ENCODE assay signal across 8 cellular contexts in the genomic region with DNA sequence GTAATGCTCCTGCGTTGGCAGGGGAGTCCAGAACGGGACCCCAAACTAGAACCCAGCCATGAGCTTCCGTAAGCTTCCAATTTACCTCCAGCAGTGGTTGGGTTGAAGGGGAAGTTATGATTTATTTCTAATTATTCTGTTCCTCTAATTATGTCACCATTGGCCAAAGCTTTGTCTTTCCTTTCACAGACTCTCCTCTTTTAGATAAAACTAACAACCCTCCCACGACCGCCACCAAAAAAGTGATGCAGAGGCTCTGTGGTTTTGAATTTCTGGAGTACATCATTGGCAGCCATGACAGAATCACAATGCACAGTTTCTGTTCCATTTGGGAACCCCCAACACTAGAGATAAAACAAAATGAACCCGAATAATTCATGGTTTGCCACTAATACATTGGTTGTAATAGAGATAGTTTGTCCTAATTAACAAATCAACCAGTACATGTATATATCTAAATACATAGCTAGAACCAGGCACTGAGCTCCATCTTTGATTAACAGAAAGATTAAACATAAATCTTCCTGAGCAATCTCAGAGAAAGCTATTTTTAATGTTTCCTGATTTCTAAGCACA.
A peak's percentile ranks its signal among the peaks of the same experiment; 100 is the strongest.
DNase-seq lines count a peak whose midpoint lies in the region; TF ChIP-seq lines count a peak whose summit lies in the region.

No MANE protein-coding gene starts in this region.

- H3K36me3 Mint-ChIP-seq in CD14-positive monocyte (peaks cover 0 to 1% of the 10 kb centered on the region in 2 donors), IgD-negative memory B cell (peaks cover 2% of the 10 kb centered on the region)

- H3K9me3 Mint-ChIP-seq in CD14-positive monocyte (peaks cover 0 to 2% (median 0%) of the 10 kb centered on the region in 7 donors), IgD-negative memory B cell (no peaks in the 10 kb centered on the region)

- no peak for TF ChIP-seq CTCF in CD14-positive monocyte (IDR thresholded peaks at IDR 0.05)

- peaks cover 10% of the 10 kb centered on the region for H3K4me1 ChIP-seq in iPS-18a (ENCODE audit: control insufficient read depth, low read depth, low read length)

- peaks cover 84% of the 10 kb centered on the region for H3K27me3 ChIP-seq in iPS-18a (ENCODE audit: control insufficient read depth, insufficient read depth, low read length)

- H3K9me3 ChIP-seq in iPS-18a (ENCODE audit: control insufficient read depth, low read depth, low read length) = no peaks in the 10 kb centered on the region

- H3K4me3 Mint-ChIP-seq in CD14-positive monocyte (peak overlapping the region; percentile 88 to 91), IgD-negative memory B cell (peak overlapping the region; percentile 95 to 98 (median 98))

- no peak overlapping the region for H3K27ac ChIP-seq in iPS-18a (ENCODE audit: low read length)

- DNase-seq in CD14-positive monocyte (ENCODE audit: low spot score) (no peak), T1000 (lab: John Stamatoyannopoulos, UW) (no peak), UCSD-AML1 (lab: John Stamatoyannopoulos, UW; ENCODE audit: unreplicated experiment) (no peak), AG08395 (ENCODE audit: low spot score) (no peak)
- peak; percentile 58 for DNase-seq in activated gamma-delta T cell treated with anti-CD3 and anti-CD28 coated beads, Interleukin-2, amount 50 U/mL, for 16 hours (ENCODE audit: low read depth)
- peak; percentile 52 for DNase-seq in stimulated activated CD8-positive, alpha-beta memory T cell treated with anti-CD3 and anti-CD28 coated beads, Interleukin-12 subunit alpha, Interleukin-12 subunit beta, amount 100 ng/mL, for 24 hours (ENCODE audit: extremely low read depth)

- H3K4me1 Mint-ChIP-seq in CD14-positive monocyte = peaks cover 39% of the 10 kb centered on the region
- peaks cover 22 to 30% (median 24%) of the 10 kb centered on the region in 3 donors for H3K4me1 Mint-ChIP-seq in IgD-negative memory B cell

- no peaks in the 10 kb centered on the region for H3K36me3 ChIP-seq in iPS-18a (ENCODE audit: control insufficient read depth, low read depth, low read length)

- H3K4me3 ChIP-seq in iPS-18a (ENCODE audit: low read length) = peak overlapping the region; percentile 63

- H3K9ac ChIP-seq in iPS-18a (ENCODE audit: low read length) = peak overlapping the region; percentile 24

- intact Hi-C loops in CD14-positive monocyte (cut with micrococcal nuclease) = loop anchor here in 1 of 2 donors (2.0 to 5.0 kb wide), 2 partner anchors 30 to 109 kb away; no protein-coding TSS in a partner anchor

- H3K27ac Mint-ChIP-seq in CD14-positive monocyte = peak overlapping the region; percentile 60 to 92 (median 85)
- peak overlapping the region; percentile 90 to 95 (median 95) for H3K27ac Mint-ChIP-seq in IgD-negative memory B cell

- H3K27me3 Mint-ChIP-seq in CD14-positive monocyte (ENCODE audit: low read depth in 3 of 3) = peaks cover 13 to 20% (median 13%) of the 10 kb centered on the region in 3 donors
- peaks cover 1% of the 10 kb centered on the region for H3K27me3 Mint-ChIP-seq in IgD-negative memory B cell

Comparison
In these comparisons a context has a peak if more than half of its experiments do, and no peak if none do; other contexts are left out.
1. DNase-seq: peak in activated gamma-delta T cell treated with anti-CD3 and anti-CD28 coated beads, Interleukin-2, amount 50 U/mL, for 16 hours (single experiment) and stimulated activated CD8-positive, alpha-beta memory T cell treated with anti-CD3 and anti-CD28 coated beads, Interleukin-12 subunit alpha, Interleukin-12 subunit beta, amount 100 ng/mL, for 24 hours (single experiment); none in CD14-positive monocyte (single experiment), T1000 (single experiment), UCSD-AML1 (single experiment) and AG08395 (single experiment).